21 cellular contexts compared by ENCODE assay signal in the genomic region with DNA sequence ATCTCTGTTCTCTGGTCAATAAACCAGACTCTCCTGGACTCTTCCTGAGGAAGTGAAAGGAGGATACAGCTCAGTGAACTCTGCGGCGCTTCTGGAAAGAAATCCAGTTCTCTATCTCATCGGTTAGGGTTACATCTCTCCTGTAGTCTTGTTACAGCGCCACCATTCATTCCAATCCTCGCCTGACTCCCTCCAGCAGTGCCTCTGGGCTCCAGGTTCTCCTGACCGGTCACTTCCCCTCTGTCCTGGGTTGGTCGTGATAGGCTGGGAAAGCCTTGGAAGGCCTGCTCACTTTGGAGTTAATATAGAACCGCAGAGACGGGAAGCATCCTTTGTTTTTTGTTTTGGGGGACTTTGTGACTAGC.
DNase-seq lines count a peak whose midpoint lies in the region; ATAC-seq and TF ChIP-seq lines count a peak whose summit lies in the region.
"Had no signal": no experiment of that assay in that cellular context is flagged by ENCODE, and none has a peak within 500 bp of the region (broad histone marks: within the 10 kb centered on the region; RNA-seq: fewer than 3 reads in every experiment).

No MANE protein-coding gene starts in this region.

- H3K36me3 ChIP-seq in left ventricle myocardium inferior (no peaks in the 10 kb centered on the region), upper lobe of right lung (no peaks in the 10 kb centered on the region)
- H3K36me3 ChIP-seq: colonic mucosa had no signal

- H3K4me3 ChIP-seq in left ventricle myocardium inferior (peak overlapping the region; percentile 43), upper lobe of right lung (no peak overlapping the region)
- H3K4me3 ChIP-seq: colonic mucosa had no signal

- POLR2A ChIA-PET in WTC11 (lab: Charles Lee): no interaction called here
- POLR2A ChIA-PET in activated CD4-positive, alpha-beta memory T cell treated with anti-CD3 and anti-CD28 coated beads for 36 hours (lab: Charles Lee): no interaction called here

- no peaks in the 10 kb centered on the region for H3K36me3 Mint-ChIP-seq in WTC11
- H3K36me3 Mint-ChIP-seq in mesothelial cell of epicardium: peaks cover 2% of the 10 kb centered on the region
- H3K36me3 Mint-ChIP-seq in activated CD4-positive, alpha-beta memory T cell treated with anti-CD3 and anti-CD28 coated beads for 36 hours: no peaks in the 10 kb centered on the region
- H3K36me3 Mint-ChIP-seq: activated naive CD8-positive, alpha-beta T cell; brain had no signal

- H3K9me3 ChIP-seq in left ventricle myocardium inferior (replicated peaks) (no peaks in the 10 kb centered on the region), upper lobe of right lung (no peaks in the 10 kb centered on the region)
- H3K9me3 ChIP-seq: Caco-2, colonic mucosa had no signal

- peak overlapping the region; percentile 85; the same call in 1 of the 2 replicates for H3K27ac Mint-ChIP-seq in WTC11
- peak overlapping the region; percentile 87 for H3K27ac Mint-ChIP-seq in mesothelial cell of epicardium
- no peak overlapping the region for H3K27ac Mint-ChIP-seq in activated CD4-positive, alpha-beta memory T cell treated with anti-CD3 and anti-CD28 coated beads for 36 hours
- H3K27ac Mint-ChIP-seq: activated naive CD8-positive, alpha-beta T cell; activated T-helper 1 cell treated with anti-CD3 and anti-CD28 coated beads, Interleukin-12 subunit alpha, Interleukin-12 subunit beta, Interleukin-2, Interleukin-4 antibody, amounts not matched to agents 30 ng/mL and 10 ng/mL and 1 ng/mL, durations not matched to agents 14 hours and 24 hours and 36 hours; HFFc6; stimulated activated naive CD8-positive, alpha-beta T cell treated with anti-CD3 and anti-CD28 coated beads, Interleukin-15, amount 100 ng/mL, for 72 hours had no signal

- H3K27ac ChIP-seq in left ventricle myocardium inferior (replicated peaks) (peak overlapping the region; percentile 66), upper lobe of right lung (peak overlapping the region; percentile 34)
- H3K27ac ChIP-seq: colonic mucosa had no signal

- CTCF ChIA-PET in WTC11 (lab: Charles Lee): no interaction called here
- CTCF ChIA-PET in activated CD4-positive, alpha-beta memory T cell treated with anti-CD3 and anti-CD28 coated beads for 36 hours (lab: Charles Lee): no interaction called here

- H3K4me1 Mint-ChIP-seq in WTC11: peaks cover 10% of the 10 kb centered on the region
- peaks cover 14% of the 10 kb centered on the region for H3K4me1 Mint-ChIP-seq in mesothelial cell of epicardium
- no peaks in the 10 kb centered on the region for H3K4me1 Mint-ChIP-seq in activated CD4-positive, alpha-beta memory T cell treated with anti-CD3 and anti-CD28 coated beads for 36 hours (ENCODE audit: low read depth)
- H3K4me1 Mint-ChIP-seq: brain; stimulated activated naive CD8-positive, alpha-beta T cell treated with anti-CD3 and anti-CD28 coated beads, Interleukin-15, amount 100 ng/mL, for 72 hours had no signal

- peaks cover 11% of the 10 kb centered on the region for H3K4me1 ChIP-seq in left ventricle myocardium inferior
- H3K4me1 ChIP-seq in upper lobe of right lung: peaks cover 4% of the 10 kb centered on the region
- H3K4me1 ChIP-seq: Caco-2, colonic mucosa had no signal

- intact Hi-C loops in left ventricle myocardium inferior (cut with micrococcal nuclease): no loop called here
- intact Hi-C loops in upper lobe of right lung (cut with DNase I): no loop called here
- intact Hi-C loops in activated CD4-positive, alpha-beta memory T cell treated with anti-CD3 and anti-CD28 coated beads for 36 hours (cut with micrococcal nuclease): no loop called here

- ATAC-seq in WTC11 (peak; percentile 88), upper lobe of right lung (peak; percentile 17), GM18858 (IDR thresholded peaks at IDR 0.05; ENCODE audit: unreplicated experiment) (no peak)
- ATAC-seq: activated CD4-positive, CD25-positive, alpha-beta regulatory T cell treated with anti-CD3 and anti-CD28 coated beads, Interleukin-2, amount 50 U/mL, for 24 hours; PC-3; stimulated activated naive CD8-positive, alpha-beta T cell treated with anti-CD3 and anti-CD28 coated beads, Interleukin-15, amount 100 ng/mL, for 72 hours had no signal

- H3K9me3 Mint-ChIP-seq in WTC11: peaks cover 3% of the 10 kb centered on the region
- no peaks in the 10 kb centered on the region for H3K9me3 Mint-ChIP-seq in mesothelial cell of epicardium
- no peaks in the 10 kb centered on the region for H3K9me3 Mint-ChIP-seq in activated CD4-positive, alpha-beta memory T cell treated with anti-CD3 and anti-CD28 coated beads for 36 hours
- H3K9me3 Mint-ChIP-seq: activated T-helper 1 cell treated with anti-CD3 and anti-CD28 coated beads, Interleukin-12 subunit alpha, Interleukin-12 subunit beta, Interleukin-2, Interleukin-4 antibody, amounts not matched to agents 30 ng/mL and 10 ng/mL and 1 ng/mL, durations not matched to agents 14 hours and 24 hours and 36 hours; HFFc6; stimulated activated naive CD8-positive, alpha-beta T cell treated with anti-CD3 and anti-CD28 coated beads, Interleukin-15, amount 100 ng/mL, for 72 hours had no signal

- H3K27me3 Mint-ChIP-seq in WTC11 (ENCODE audit: low read depth) (no peaks in the 10 kb centered on the region), mesothelial cell of epicardium (ENCODE audit: low read depth) (no peaks in the 10 kb centered on the region)
- peaks cover 5% of the 10 kb centered on the region for H3K27me3 Mint-ChIP-seq in activated CD4-positive, alpha-beta memory T cell treated with anti-CD3 and anti-CD28 coated beads for 36 hours
- H3K27me3 Mint-ChIP-seq: activated naive CD8-positive, alpha-beta T cell had no signal

- TF ChIP-seq CTCF in WTC11 (IDR thresholded peaks at IDR 0.05) (no peak), left ventricle myocardium inferior (IDR thresholded peaks at IDR 0.05; ENCODE audit: borderline replicate concordance) (no peak), mesothelial cell of epicardium (IDR thresholded peaks at IDR 0.05; ENCODE audit: unreplicated experiment) (no peak), upper lobe of right lung (IDR thresholded peaks at IDR 0.05) (no peak)

- H3K4me3 Mint-ChIP-seq in WTC11 (no peak overlapping the region), mesothelial cell of epicardium (no peak overlapping the region)
- no peak overlapping the region for H3K4me3 Mint-ChIP-seq in activated CD4-positive, alpha-beta memory T cell treated with anti-CD3 and anti-CD28 coated beads for 36 hours
- H3K4me3 Mint-ChIP-seq: activated naive CD8-positive, alpha-beta T cell; activated T-helper 1 cell treated with anti-CD3 and anti-CD28 coated beads, Interleukin-12 subunit alpha, Interleukin-12 subunit beta, Interleukin-2, Interleukin-4 antibody, amounts not matched to agents 30 ng/mL and 10 ng/mL and 1 ng/mL, durations not matched to agents 14 hours and 24 hours and 36 hours; HFFc6; stimulated activated naive CD8-positive, alpha-beta T cell treated with anti-CD3 and anti-CD28 coated beads, Interleukin-15, amount 100 ng/mL, for 72 hours had no signal

- DNase-seq in WTC11 (ENCODE audit: low spot score) (no peak), left ventricle myocardium inferior (no peak), mesothelial cell of epicardium (ENCODE audit: low spot score in 2 of 2, unreplicated experiment in 2 of 2) (no peak), upper lobe of right lung (no peak), OCI-M1 (lab: John Stamatoyannopoulos, UW) (no peak)
- no peak for DNase-seq in activated CD4-positive, alpha-beta memory T cell treated with anti-CD3 and anti-CD28 coated beads for 36 hours
- DNase-seq: Caco-2; colonic mucosa; EL; foreskin melanocyte; HFFc6; NCI-H1417; NCI-H774; PC-3; retina; stimulated activated naive CD8-positive, alpha-beta T cell treated with anti-CD3 and anti-CD28 coated beads, Interleukin-15, amount 100 ng/mL, for 72 hours had no signal

- H3K27me3 ChIP-seq in left ventricle myocardium inferior (ENCODE audit: low read depth) (no peaks in the 10 kb centered on the region), upper lobe of right lung (no peaks in the 10 kb centered on the region)
- H3K27me3 ChIP-seq: colonic mucosa had no signal

TF ChIP-seq in WTC11, 78 proteins besides CTCF, POLR2A, EP300 and RAD21:
- TF ChIP-seq, protein P1, sequence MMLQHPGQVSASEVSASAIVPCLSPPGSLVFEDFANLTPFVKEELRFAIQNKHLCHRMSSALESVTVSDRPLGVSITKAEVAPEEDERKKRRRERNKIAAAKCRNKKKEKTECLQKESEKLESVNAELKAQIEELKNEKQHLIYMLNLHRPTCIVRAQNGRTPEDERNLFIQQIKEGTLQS (CRISPR knock-in tag; conservative IDR thresholded peaks at IDR 0.05): no peak
- TF ChIP-seq FOXJ3 (CRISPR knock-in tag; IDR thresholded peaks at IDR 0.05; ENCODE audit: borderline replicate concordance) (no peak), TCF7 (CRISPR knock-in tag; IDR thresholded peaks at IDR 0.05; ENCODE audit: low read depth) (no peak), E2F4 (CRISPR knock-in tag; IDR thresholded peaks at IDR 0.05; ENCODE audit: borderline replicate concordance, low read depth) (no peak)
